10 cellular contexts compared by ENCODE assay signal in genomic region chr16:280552-280951, GRCh38. TPM values are rescaled to one million over a fixed set of nuclear protein-coding genes. Genes with fewer than 3 reads are reported as not detected.
DNase-seq lines count a peak whose midpoint lies in the region; ATAC-seq and TF ChIP-seq lines count a peak whose summit lies in the region.
"Had no signal": no experiment of that assay in that cellular context is flagged by ENCODE, and none has a peak within 500 bp of the region (broad histone marks: within the 10 kb centered on the region; RNA-seq: fewer than 3 reads in every experiment).

ARHGDIG (plus strand) TSS chr16:280591; CDS start chr16:280681, 90 bp downstream.

- H3K4me1 Mint-ChIP-seq in chondrocyte (ENCODE audit: low read depth), result peaks cover 3% of the 10 kb centered on the region
- H3K4me1 Mint-ChIP-seq in mesothelial cell of epicardium, result no peaks in the 10 kb centered on the region

- peaks cover 7% of the 10 kb centered on the region for H3K36me3 ChIP-seq in HAP-1 (replicated peaks)

- peak within 1 kb of the TSS; percentile 43 for H3K4me3 ChIP-seq in HAP-1

- no peaks in the 10 kb centered on the region for H3K9me3 ChIP-seq in HAP-1

- no peak for ATAC-seq in GM18873 (IDR thresholded peaks at IDR 0.05; ENCODE audit: low FRiP score, unreplicated experiment)

- H3K27ac Mint-ChIP-seq in chondrocyte (ENCODE audit: unreplicated experiment) (no peak within 1 kb of the TSS), mesothelial cell of epicardium (no peak within 1 kb of the TSS)

- H3K27me3 Mint-ChIP-seq in chondrocyte (ENCODE audit: low read depth) (no peaks in the 10 kb centered on the region), mesothelial cell of epicardium (ENCODE audit: low read depth) (peaks cover 50% of the 10 kb centered on the region)

- H3K9me3 Mint-ChIP-seq in chondrocyte (ENCODE audit: low read depth) (no peaks in the 10 kb centered on the region), mesothelial cell of epicardium (no peaks in the 10 kb centered on the region)

- no peaks in the 10 kb centered on the region for H3K27me3 ChIP-seq in HAP-1 (ENCODE audit: low read depth)

- H3K4me3 Mint-ChIP-seq in chondrocyte (ENCODE audit: unreplicated experiment), result peak within 1 kb of the TSS; percentile 50
- peak within 1 kb of the TSS; percentile 62 for H3K4me3 Mint-ChIP-seq in mesothelial cell of epicardium

- DNase-seq in HAP-1 (ENCODE audit: low spot score in 2 of 2) (no peak), chondrocyte (ENCODE audit: low spot score) (no peak), mesothelial cell of epicardium (ENCODE audit: low spot score in 2 of 2, unreplicated experiment in 2 of 2) (no peak), NCI-H524 (lab: John Stamatoyannopoulos, UW) (no peak), superior temporal gyrus (ENCODE audit: extremely low spot score) (no peak), inferior parietal cortex (ENCODE audit: extremely low spot score) (no peak)
- DNase-seq: activated naive CD4-positive, alpha-beta T cell treated with anti-CD3 and anti-CD28 coated beads, Interleukin-2, amount 50 U/mL, for 16 hours; NCI-H345 had no signal

- no peaks in the 10 kb centered on the region for H3K36me3 Mint-ChIP-seq in chondrocyte (ENCODE audit: low read depth)
- H3K36me3 Mint-ChIP-seq in mesothelial cell of epicardium, result no peaks in the 10 kb centered on the region

- in situ Hi-C loops in HAP-1 (cut with MboI; ENCODE audit: low sequenced_read_pairs), result no loop called here

- H3K4me1 ChIP-seq in HAP-1, result peaks cover 4% of the 10 kb centered on the region

- peak within 1 kb of the TSS; percentile 52 for H3K27ac ChIP-seq in 22Rv1

- no peak for TF ChIP-seq CTCF in 22Rv1 (IDR thresholded peaks at IDR 0.05)
- TF ChIP-seq CTCF in chondrocyte (IDR thresholded peaks at IDR 0.05), result no peak
- TF ChIP-seq CTCF in mesothelial cell of epicardium (IDR thresholded peaks at IDR 0.05; ENCODE audit: unreplicated experiment), result no peak

RNA-seq across cellular contexts. Expression of gene ARHGDIG, which starts in this region (rescaled TPM):
- 0.82 to 4.0 TPM (median 3.7 TPM) in 3 replicates for total RNA-seq in chondrocyte
- 3.6 to 4.8 TPM (median 4.7 TPM) in 3 replicates for total RNA-seq in mesothelial cell of epicardium
